14 cellular contexts compared by ENCODE assay signal in genomic region chr5:135371738-135372232, GRCh38. TPM values are rescaled to one million over a fixed set of nuclear protein-coding genes. Genes with fewer than 3 reads are reported as not detected.
DNase-seq lines count a peak whose midpoint lies in the region; ATAC-seq and TF ChIP-seq lines count a peak whose summit lies in the region.
"Had no signal": no experiment of that assay in that cellular context is flagged by ENCODE, and none has a peak within 500 bp of the region (broad histone marks: within the 10 kb centered on the region; RNA-seq: fewer than 3 reads in every experiment).

No MANE protein-coding gene starts in this region.

- peak overlapping the region; percentile 83 for H3K4me2 ChIP-seq in Loucy (ENCODE audit: low read depth, low read length, poor library complexity, severe bottlenecking)
- H3K4me2 ChIP-seq: GM23338 had no signal

- peaks cover 88% of the 10 kb centered on the region for H3K36me3 ChIP-seq in Loucy (ENCODE audit: insufficient read depth, low read length)
- peaks cover 11 to 95% (median 34%) of the 10 kb centered on the region in 3 donors for H3K36me3 ChIP-seq in esophagus squamous epithelium
- peaks cover 0 to 95% (median 16%) of the 10 kb centered on the region in 9 donors for H3K36me3 ChIP-seq in heart right ventricle

- peak overlapping the region; percentile 91 for H3K9ac ChIP-seq in Loucy (ENCODE audit: low read depth, low read length, poor library complexity, severe bottlenecking)

- no peaks in the 10 kb centered on the region for H3K9me3 ChIP-seq in Loucy (ENCODE audit: insufficient read depth, low read depth, low read length)
- no peaks in the 10 kb centered on the region for H3K9me3 ChIP-seq in esophagus squamous epithelium
- H3K9me3 ChIP-seq in heart right ventricle: no peaks in the 10 kb centered on the region
- H3K9me3 ChIP-seq: right lobe of liver had no signal

- H3K4me1 Mint-ChIP-seq in CD14-positive monocyte: peaks cover 58% of the 10 kb centered on the region
- peaks cover 21 to 42% (median 35%) of the 10 kb centered on the region in 4 donors for H3K4me1 Mint-ChIP-seq in naive thymus-derived CD8-positive, alpha-beta T cell
- H3K4me1 Mint-ChIP-seq: GM23338 had no signal

- TF ChIP-seq CTCF in CD14-positive monocyte (IDR thresholded peaks at IDR 0.05): no peak
- no peak for TF ChIP-seq CTCF in Loucy (conservative IDR thresholded peaks at IDR 0.05; ENCODE audit: low read length)
- no peak for TF ChIP-seq CTCF in esophagus squamous epithelium (IDR thresholded peaks at IDR 0.05)
- no peak for TF ChIP-seq CTCF in omental fat pad (IDR thresholded peaks at IDR 0.05)
- no peak for TF ChIP-seq CTCF in heart right ventricle (IDR thresholded peaks at IDR 0.05)

- H3K27ac ChIP-seq in esophagus squamous epithelium (peak overlapping the region in 3 of 4 donors; percentile 6 to 60 (median 34)), heart right ventricle (no peak overlapping the region)
- H3K27ac ChIP-seq: epithelial cell of prostate, right lobe of liver had no signal

- intact Hi-C loops in CD14-positive monocyte (cut with micrococcal nuclease): loop anchor here in 1 of 2 donors (10.0 kb wide), 1 partner anchor 53 kb away; no protein-coding TSS in a partner anchor
- intact Hi-C loops in esophagus squamous epithelium (cut with DNase I): no loop called here
- intact Hi-C loops in heart right ventricle (cut with DNase I): no loop called here

- peaks cover 78 to 96% of the 10 kb centered on the region in 2 donors for H3K36me3 Mint-ChIP-seq in CD14-positive monocyte
- H3K36me3 Mint-ChIP-seq in naive thymus-derived CD8-positive, alpha-beta T cell: peaks cover 0 to 83% (median 17%) of the 10 kb centered on the region in 3 donors

- ATAC-seq in omental fat pad (ENCODE audit: low FRiP score) (peak; percentile 81), HG03025 (IDR thresholded peaks at IDR 0.05; ENCODE audit: low FRiP score, unreplicated experiment) (no peak), heart right ventricle (no peak)
- ATAC-seq in naive thymus-derived CD8-positive, alpha-beta T cell: no peak
- ATAC-seq: GM12878, GM23338, right lobe of liver had no signal

- peaks cover 92% of the 10 kb centered on the region for H3K79me2 ChIP-seq in Loucy (ENCODE audit: insufficient read depth, low read length)

- WGBS in esophagus squamous epithelium, 2 donors: 56 to 69% methylated on average over 3 of the region's 3 CpGs
- WGBS in heart right ventricle, 2 donors: 85 to 91% methylated on average over 3 of the region's 3 CpGs

- peak overlapping the region; percentile 22 to 84 (median 65) for H3K27ac Mint-ChIP-seq in CD14-positive monocyte
- peak overlapping the region in 1 of 10 donors; percentile 41 for H3K27ac Mint-ChIP-seq in naive thymus-derived CD8-positive, alpha-beta T cell
- H3K27ac Mint-ChIP-seq: GM23338 had no signal

- H3K4me1 ChIP-seq in Loucy (ENCODE audit: insufficient read depth, low read length, poor library complexity, severe bottlenecking) (peaks cover 93% of the 10 kb centered on the region), esophagus squamous epithelium (peaks cover 4 to 48% (median 19%) of the 10 kb centered on the region in 3 donors), heart right ventricle (peaks cover 3 to 82% (median 43%) of the 10 kb centered on the region in 9 donors)
- H3K4me1 ChIP-seq: right lobe of liver had no signal

- peaks cover 33% of the 10 kb centered on the region for H3F3A ChIP-seq in Loucy (ENCODE audit: low read depth)

- no peak overlapping the region for H3K4me3 Mint-ChIP-seq in CD14-positive monocyte
- H3K4me3 Mint-ChIP-seq in naive thymus-derived CD8-positive, alpha-beta T cell: no peak overlapping the region
- H3K4me3 Mint-ChIP-seq: brain, GM23338 had no signal

- no peaks in the 10 kb centered on the region for H3K27me3 Mint-ChIP-seq in CD14-positive monocyte (ENCODE audit: low read depth in 3 of 3)
- H3K27me3 Mint-ChIP-seq in naive thymus-derived CD8-positive, alpha-beta T cell: no peaks in the 10 kb centered on the region
- H3K27me3 Mint-ChIP-seq: brain had no signal

- DNase-seq in CD14-positive monocyte (ENCODE audit: low spot score) (no peak), esophagus squamous epithelium (lab: John Stamatoyannopoulos, UW) (no peak), omental fat pad (ENCODE audit: low spot score) (no peak), heart right ventricle (no peak), NCI-H1436 (lab: John Stamatoyannopoulos, UW) (no peak)
- DNase-seq in naive thymus-derived CD8-positive, alpha-beta T cell: no peak
- DNase-seq: NCI-H1105 treated with DMSO at 0.1 percent for 48 hours, right lobe of liver had no signal

- H3K9me3 Mint-ChIP-seq in CD14-positive monocyte: no peaks in the 10 kb centered on the region
- no peaks in the 10 kb centered on the region for H3K9me3 Mint-ChIP-seq in naive thymus-derived CD8-positive, alpha-beta T cell
- H3K9me3 Mint-ChIP-seq: brain, GM23338 had no signal

- no peaks in the 10 kb centered on the region for H3K9me2 ChIP-seq in Loucy (replicated peaks; ENCODE audit: low read depth, low read length)

- no peak for TF ChIP-seq POLR2A in esophagus squamous epithelium (IDR thresholded peaks at IDR 0.05)

- no peaks in the 10 kb centered on the region for H4K20me1 ChIP-seq in Loucy (ENCODE audit: insufficient read depth, low read length, poor library complexity, severe bottlenecking)

- H3K4me3 ChIP-seq in Loucy (ENCODE audit: low read length, poor library complexity, severe bottlenecking) (peak overlapping the region; percentile 65), esophagus squamous epithelium (no peak overlapping the region), heart right ventricle (no peak overlapping the region)
- H3K4me3 ChIP-seq: GM12878, GM23338, right lobe of liver had no signal

- no peak overlapping the region for H2AFZ ChIP-seq in Loucy (ENCODE audit: low read length)
- H2AFZ ChIP-seq: GM23338 had no signal

- POLR2A ChIA-PET in naive thymus-derived CD8-positive, alpha-beta T cell (lab: Charles Lee): no interaction called here

- H3K27me3 ChIP-seq in Loucy (ENCODE audit: insufficient read depth, low read length, poor library complexity, severe bottlenecking) (no peaks in the 10 kb centered on the region), esophagus squamous epithelium (no peaks in the 10 kb centered on the region), heart right ventricle (no peaks in the 10 kb centered on the region)
- H3K27me3 ChIP-seq: right lobe of liver had no signal

RNA-seq across cellular contexts. Expression of gene MACROH2A1, which starts 27.2 kb away (rescaled TPM):
- polyA plus RNA-seq in CD14-positive monocyte (100 to 1,000 TPM; 352 to 443 TPM), heart right ventricle (100 to 1,000 TPM; 124 to 152 TPM)
- total RNA-seq in esophagus squamous epithelium (100 to 1,000 TPM; 278 to 355 (median 319) TPM), omental fat pad (100 to 1,000 TPM; 182 to 443 (median 319) TPM), heart right ventricle (100 to 1,000 TPM in 4 of 10 donors, 10 to 100 TPM in 6; 80.0 to 125 (median 98.0) TPM)
- 10 to 100 TPM; 96.3 to 99.5 TPM for total RNA-seq in naive thymus-derived CD8-positive, alpha-beta T cell
- polyA plus RNA-seq in naive thymus-derived CD8-positive, alpha-beta T cell: 100 to 1,000 TPM; 101 to 121 (median 105) TPM

Comparison
In these comparisons a context has a peak if more than half of its experiments do, and no peak if none do; other contexts are left out.
1. H3K27ac ChIP-seq: peak in esophagus squamous epithelium (3 of 4); none in heart right ventricle (0 of 10).